In genomic region chr20:49740807-49741206, GRCh38 we compare ENCODE assay signal across 31 cellular contexts.
"Had no signal": no experiment of that assay in that cellular context is flagged by ENCODE, and none has a peak within 500 bp of the region (broad histone marks: within the 10 kb centered on the region; RNA-seq: fewer than 3 reads in every experiment).

No MANE protein-coding gene starts in this region.

- H3K27me3 ChIP-seq: ovary, spleen, stomach, thyroid gland, tibial nerve, upper lobe of left lung, vagina had no signal

- H3K79me2 ChIP-seq: parathyroid adenoma had no signal

- ATAC-seq: naive thymus-derived CD8-positive, alpha-beta T cell; natural killer cell treated with Interleukin-12 subunit alpha and Interleukin-12 subunit beta and Interleukin-15 and Interleukin-18, amount 100 ng/mL, for 72 hours; psoas muscle; right cardiac atrium; sciatic nerve; stimulated activated naive B cell treated with anti-CD40 and anti-IgM and Interleukin-4, amounts not matched to agents 10 μg/mL and 1 μg/mL and 100 μg/mL, for 72 hours had no signal

- H3K4me3 ChIP-seq: ovary, psoas muscle, skin epidermis, smooth muscle cell, spleen, stomach, thoracic aorta, thyroid gland, tibial nerve, upper lobe of left lung, vagina had no signal

- H3K27ac Mint-ChIP-seq: naive thymus-derived CD8-positive, alpha-beta T cell; progenitor cell of endocrine pancreas; stimulated activated naive B cell treated with anti-CD40 and anti-IgM and Interleukin-4, amounts not matched to agents 10 μg/mL and 1 μg/mL and 100 μg/mL, for 72 hours; stimulated activated naive CD8-positive, alpha-beta T cell treated with anti-CD3 and anti-CD28 coated beads, Interleukin-15, Interleukin-2, amounts not matched to agents 100 ng/mL and 50 ng/mL, for 24 hours had no signal

- H3K27me3 Mint-ChIP-seq: natural killer cell treated with Interleukin-12 subunit alpha and Interleukin-12 subunit beta and Interleukin-15 and Interleukin-18, amount 100 ng/mL, for 72 hours had no signal

- DNase-seq: naive thymus-derived CD8-positive, alpha-beta T cell; nephron progenitor cell; occipital lobe; ovary; posterior cingulate gyrus; psoas muscle; right cardiac atrium; spleen; stimulated activated CD4-positive, alpha-beta T cell treated with anti-CD3 and anti-CD28 coated beads, Interleukin-12 subunit alpha, Interleukin-12 subunit beta, amount 100 ng/mL, for 4 hours; stimulated activated CD4-positive, alpha-beta T cell treated with anti-CD3 and anti-CD28 coated beads, Interleukin-1b, Interleukin-23, amount 100 ng/mL, for 48 hours; stimulated activated CD4-positive, alpha-beta T cell treated with anti-CD3 and anti-CD28 coated beads, Interleukin-4, amount 100 ng/mL, for 1 hour; stimulated activated CD4-positive, alpha-beta T cell treated with anti-CD3 and anti-CD28 coated beads, Interleukin-4, amount 100 ng/mL, for 4 hours; stimulated activated CD8-positive, alpha-beta memory T cell treated with anti-CD3 and anti-CD28 coated beads, Interleukin-4, amount 100 ng/mL, for 48 hours; stimulated activated naive B cell treated with anti-CD40 and anti-IgM and Interleukin-4, amounts not matched to agents 10 μg/mL and 1 μg/mL and 100 μg/mL, for 72 hours; stimulated activated naive CD4-positive, alpha-beta T cell treated with Interleukin-2 at 50 U/mL for 16 hours; stomach; thyroid gland; trophoblast cell; upper lobe of left lung had no signal

- H3K9ac ChIP-seq: parathyroid adenoma had no signal

- H3K27ac ChIP-seq: ovary, parathyroid adenoma, psoas muscle, skin epidermis, spleen, stomach, thoracic aorta, thyroid gland, tibial nerve, upper lobe of left lung, vagina had no signal

- FAIRE-seq: urothelium cell line had no signal

- H3K4me3 Mint-ChIP-seq: naive thymus-derived CD8-positive, alpha-beta T cell; natural killer cell treated with Interleukin-12 subunit alpha and Interleukin-12 subunit beta and Interleukin-15 and Interleukin-18, amount 100 ng/mL, for 72 hours; nephron progenitor cell; neural crest cell; stimulated activated naive B cell treated with anti-CD40 and anti-IgM and Interleukin-4, amounts not matched to agents 10 μg/mL and 1 μg/mL and 100 μg/mL, for 72 hours; stimulated activated naive CD8-positive, alpha-beta T cell treated with anti-CD3 and anti-CD28 coated beads, Interleukin-15, Interleukin-2, amounts not matched to agents 100 ng/mL and 50 ng/mL, for 24 hours had no signal

- H3K36me3 Mint-ChIP-seq: naive thymus-derived CD8-positive, alpha-beta T cell; natural killer cell treated with Interleukin-12 subunit alpha and Interleukin-12 subunit beta and Interleukin-15 and Interleukin-18, amount 100 ng/mL, for 72 hours; stimulated activated naive B cell treated with anti-CD40 and anti-IgM and Interleukin-4, amounts not matched to agents 10 μg/mL and 1 μg/mL and 100 μg/mL, for 72 hours had no signal

- H3K36me3 ChIP-seq: ovary, spleen, stomach, thoracic aorta, thyroid gland, tibial nerve, upper lobe of left lung, vagina had no signal

- H3K9me3 ChIP-seq: ovary, psoas muscle, spleen, stomach, thoracic aorta, thyroid gland, tibial nerve, upper lobe of left lung, vagina had no signal

- H3K4me1 Mint-ChIP-seq: naive thymus-derived CD8-positive, alpha-beta T cell; nephron progenitor cell; neural crest cell had no signal

- H2AFZ ChIP-seq: parathyroid adenoma had no signal

- H3K4me2 ChIP-seq: smooth muscle cell had no signal

- H3K9me3 Mint-ChIP-seq: naive thymus-derived CD8-positive, alpha-beta T cell; natural killer cell treated with Interleukin-12 subunit alpha and Interleukin-12 subunit beta and Interleukin-15 and Interleukin-18, amount 100 ng/mL, for 72 hours; nephron progenitor cell; neural crest cell; stimulated activated naive B cell treated with anti-CD40 and anti-IgM and Interleukin-4, amounts not matched to agents 10 μg/mL and 1 μg/mL and 100 μg/mL, for 72 hours; stimulated activated naive CD8-positive, alpha-beta T cell treated with anti-CD3 and anti-CD28 coated beads, Interleukin-15, Interleukin-2, amounts not matched to agents 100 ng/mL and 50 ng/mL, for 24 hours had no signal

- H3K4me1 ChIP-seq: parathyroid adenoma, psoas muscle, spleen, stomach, thyroid gland, tibial nerve, upper lobe of left lung, vagina had no signal
